ENCODE assay signal across 11 cellular contexts in the genomic region with DNA sequence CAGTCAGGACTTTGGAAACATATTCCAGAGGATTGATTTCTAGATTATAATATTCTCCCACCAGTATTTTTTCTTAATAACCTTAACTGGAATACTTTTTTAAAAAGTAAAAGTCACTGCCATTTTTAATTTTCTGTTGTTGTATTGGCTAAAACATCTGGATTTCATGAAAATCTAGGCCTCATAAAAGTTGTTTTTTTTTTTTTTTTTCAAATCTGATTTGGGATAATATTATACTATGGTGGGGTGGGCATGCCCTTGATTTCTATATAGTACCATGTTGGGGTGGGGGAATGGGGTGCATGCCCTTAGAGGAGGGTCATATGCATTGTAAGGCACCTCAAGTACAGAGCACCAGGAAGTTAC. TPM values are rescaled to one million over a fixed set of nuclear protein-coding genes. Genes with fewer than 3 reads are reported as not detected.
DNase-seq lines count a peak whose midpoint lies in the region; ATAC-seq, FAIRE-seq and TF ChIP-seq lines count a peak whose summit lies in the region.
"Had no signal": no experiment of that assay in that cellular context is flagged by ENCODE, and none has a peak within 500 bp of the region (broad histone marks: within the 10 kb centered on the region; RNA-seq: fewer than 3 reads in every experiment).

No MANE protein-coding gene starts in this region.

- peaks cover 35% of the 10 kb centered on the region for H3K4me1 ChIP-seq in GM23338 (ENCODE audit: insufficient read depth)
- peaks cover 71% of the 10 kb centered on the region for H3K4me1 ChIP-seq in astrocyte (ENCODE audit: insufficient read depth, low read length)
- H3K4me1 ChIP-seq in lower lobe of right lung, result peaks cover 86% of the 10 kb centered on the region
- peaks cover 5 to 85% (median 79%) of the 10 kb centered on the region in 5 donors for H3K4me1 ChIP-seq in subcutaneous abdominal adipose tissue (ENCODE audit: control insufficient read depth in 5 of 5, insufficient read depth in 5 of 5, low read length in 5 of 5)

- H3K79me2 ChIP-seq in GM23338 (replicated peaks; ENCODE audit: insufficient read depth), result peaks cover 75% of the 10 kb centered on the region
- peaks cover 88% of the 10 kb centered on the region for H3K79me2 ChIP-seq in astrocyte (ENCODE audit: insufficient read depth, low read length)

- peak overlapping the region; percentile 82 for H3K27ac Mint-ChIP-seq in GM23338
- peak overlapping the region; percentile 86 for H3K27ac Mint-ChIP-seq in astrocyte (ENCODE audit: unreplicated experiment)
- no peak overlapping the region for H3K27ac Mint-ChIP-seq in endothelial cell (ENCODE audit: unreplicated experiment)
- H3K27ac Mint-ChIP-seq: activated CD4-positive, alpha-beta T cell treated with anti-CD3 and anti-CD28 coated beads for 36 hours; naive thymus-derived CD8-positive, alpha-beta T cell had no signal

- H3K9me3 Mint-ChIP-seq in GM23338 (no peaks in the 10 kb centered on the region), astrocyte (ENCODE audit: unreplicated experiment) (no peaks in the 10 kb centered on the region), endothelial cell (ENCODE audit: unreplicated experiment) (no peaks in the 10 kb centered on the region)
- H3K9me3 Mint-ChIP-seq: naive thymus-derived CD8-positive, alpha-beta T cell had no signal

- H3K36me3 Mint-ChIP-seq in GM23338 (ENCODE audit: low read depth), result peaks cover 79% of the 10 kb centered on the region
- peaks cover 24% of the 10 kb centered on the region for H3K36me3 Mint-ChIP-seq in astrocyte (ENCODE audit: low read depth, unreplicated experiment)
- H3K36me3 Mint-ChIP-seq in endothelial cell (ENCODE audit: low read depth, unreplicated experiment), result peaks cover 7% of the 10 kb centered on the region

- H3K4me3 Mint-ChIP-seq in GM23338 (no peak overlapping the region; the same call in 2 of the 3 replicates), astrocyte (ENCODE audit: unreplicated experiment) (peak overlapping the region; percentile 84), endothelial cell (ENCODE audit: unreplicated experiment) (no peak overlapping the region)
- H3K4me3 Mint-ChIP-seq: activated CD4-positive, alpha-beta T cell treated with anti-CD3 and anti-CD28 coated beads for 36 hours; naive thymus-derived CD8-positive, alpha-beta T cell had no signal

- H3K27ac ChIP-seq in GM23338 (ENCODE audit: low read depth) (peak overlapping the region; percentile 53; the same call in 1 of the 2 replicates), astrocyte (ENCODE audit: low read depth, low read length) (peak overlapping the region; percentile 92), lower lobe of right lung (peak overlapping the region; percentile 92), subcutaneous abdominal adipose tissue (ENCODE audit: low read depth, low read length) (peak overlapping the region; percentile 87)

- peaks cover 22% of the 10 kb centered on the region; the same call in 1 of the 2 replicates for H3K36me3 ChIP-seq in GM23338 (ENCODE audit: insufficient read depth)
- peaks cover 74% of the 10 kb centered on the region for H3K36me3 ChIP-seq in astrocyte (ENCODE audit: insufficient read depth, low read length)
- no peaks in the 10 kb centered on the region for H3K36me3 ChIP-seq in lower lobe of right lung
- H3K36me3 ChIP-seq in subcutaneous abdominal adipose tissue (ENCODE audit: control insufficient read depth in 5 of 5, insufficient read depth in 5 of 5, low read length in 5 of 5), result peaks cover 0 to under 1% (median 0%) of the 10 kb centered on the region in 5 donors

- no peaks in the 10 kb centered on the region for H3K9me3 ChIP-seq in astrocyte (ENCODE audit: insufficient read depth, low read depth, low read length)
- no peaks in the 10 kb centered on the region for H3K9me3 ChIP-seq in lower lobe of right lung
- H3K9me3 ChIP-seq in subcutaneous abdominal adipose tissue (ENCODE audit: control insufficient read depth in 5 of 5, low read length in 5 of 5), result no peaks in the 10 kb centered on the region

- H3K27me3 ChIP-seq in GM23338 (ENCODE audit: insufficient read depth) (no peaks in the 10 kb centered on the region), astrocyte (ENCODE audit: insufficient read depth, low read length) (no peaks in the 10 kb centered on the region), lower lobe of right lung (ENCODE audit: low read depth) (no peaks in the 10 kb centered on the region), subcutaneous abdominal adipose tissue (ENCODE audit: control insufficient read depth in 5 of 5, insufficient read depth in 4 of 5, low read length in 5 of 5) (no peaks in the 10 kb centered on the region)

- H3K4me2 ChIP-seq in GM23338 (no peak overlapping the region), astrocyte (ENCODE audit: low read length) (peak overlapping the region; percentile 92)

- H3K9ac ChIP-seq in astrocyte (ENCODE audit: low read length), result peak overlapping the region; percentile 100
- peak overlapping the region in 1 of 5 donors; percentile 15 for H3K9ac ChIP-seq in subcutaneous abdominal adipose tissue (ENCODE audit: low read length in 5 of 5)

- H3K4me3 ChIP-seq in GM23338, result no peak overlapping the region
- H3K4me3 ChIP-seq in astrocyte (ENCODE audit: insufficient read depth, low read depth, low read length), result peak overlapping the region; percentile 6
- no peak overlapping the region for H3K4me3 ChIP-seq in lower lobe of right lung
- peak overlapping the region in 2 of 5 donors; percentile 2 to 92 for H3K4me3 ChIP-seq in subcutaneous abdominal adipose tissue (ENCODE audit: low read depth in 1 of 5, low read length in 5 of 5)

- H3K4me1 Mint-ChIP-seq in GM23338 (peaks cover 65% of the 10 kb centered on the region), astrocyte (ENCODE audit: low read depth, unreplicated experiment) (peaks cover 47% of the 10 kb centered on the region), endothelial cell (ENCODE audit: unreplicated experiment) (peaks cover 29% of the 10 kb centered on the region)

- H2AFZ ChIP-seq in GM23338, result no peak overlapping the region
- no peak overlapping the region for H2AFZ ChIP-seq in astrocyte (ENCODE audit: low read depth, low read length)

- DNase-seq in GM23338 (ENCODE audit: low spot score) (no peak), astrocyte (ENCODE audit: low read depth) (no peak), lower lobe of right lung (no peak), endothelial cell (ENCODE audit: low spot score) (no peak), mucosa of gallbladder (ENCODE audit: low spot score) (no peak), GM10266 (ENCODE audit: extremely low spot score) (no peak)
- DNase-seq: activated CD4-positive, alpha-beta T cell treated with anti-CD3 and anti-CD28 coated beads for 36 hours; activated T-cell treated with anti-CD3 and anti-CD28 coated beads, Interleukin-2, amount 50 U/mL, for 48 hours; naive thymus-derived CD8-positive, alpha-beta T cell had no signal

- H3K9me2 ChIP-seq in GM23338 (ENCODE audit: insufficient read depth), result no peaks in the 10 kb centered on the region

- TF ChIP-seq CTCF in GM23338 (conservative IDR thresholded peaks at IDR 0.05; ENCODE audit: low read depth in 2 of 2), result no peak
- TF ChIP-seq CTCF in astrocyte (IDR thresholded peaks at IDR 0.05; ENCODE audit: insufficient read depth, low read depth, low read length), result no peak
- TF ChIP-seq CTCF in lower lobe of right lung (IDR thresholded peaks at IDR 0.05), result no peak
- no peak for TF ChIP-seq CTCF in endothelial cell (IDR thresholded peaks at IDR 0.05; ENCODE audit: unreplicated experiment)
- TF ChIP-seq CTCF in GM10266 (IDR thresholded peaks at IDR 0.05; ENCODE audit: control insufficient read depth, insufficient read depth, low read depth, missing control alignments), result no peak

- H4K20me1 ChIP-seq in GM23338 (replicated peaks; ENCODE audit: insufficient read depth) (peaks cover 28% of the 10 kb centered on the region; the same call in 1 of the 2 replicates), astrocyte (ENCODE audit: insufficient read depth, low read length) (peaks cover 93% of the 10 kb centered on the region)

- intact Hi-C loops in lower lobe of right lung (cut with DNase I), result no loop called here

- H3F3A ChIP-seq in GM23338 (replicated peaks; ENCODE audit: low read depth), result peaks cover 6% of the 10 kb centered on the region; the same call in 1 of the 2 replicates

- peaks cover 32% of the 10 kb centered on the region for H3K27me3 Mint-ChIP-seq in GM23338 (ENCODE audit: insufficient read depth, low read depth, poor library complexity)
- no peaks in the 10 kb centered on the region for H3K27me3 Mint-ChIP-seq in astrocyte (ENCODE audit: low read depth, unreplicated experiment)
- H3K27me3 Mint-ChIP-seq in endothelial cell (ENCODE audit: unreplicated experiment), result peaks cover 10% of the 10 kb centered on the region

- no peak for ATAC-seq in GM23338
- ATAC-seq in lower lobe of right lung, result no peak
- no peak for ATAC-seq in HG03354 (IDR thresholded peaks at IDR 0.05; ENCODE audit: poor library complexity, severe bottlenecking, unreplicated experiment)
- ATAC-seq: activated CD4-positive, alpha-beta T cell treated with anti-CD3 and anti-CD28 coated beads for 36 hours; naive thymus-derived CD8-positive, alpha-beta T cell had no signal

- FAIRE-seq in astrocyte (lab: Jason Lieb, UNC), result no peak

TF ChIP-seq in GM23338, 12 proteins besides CTCF, POLR2A, EP300 and RAD21 (continues in another document):
- TF ChIP-seq, protein P1, sequence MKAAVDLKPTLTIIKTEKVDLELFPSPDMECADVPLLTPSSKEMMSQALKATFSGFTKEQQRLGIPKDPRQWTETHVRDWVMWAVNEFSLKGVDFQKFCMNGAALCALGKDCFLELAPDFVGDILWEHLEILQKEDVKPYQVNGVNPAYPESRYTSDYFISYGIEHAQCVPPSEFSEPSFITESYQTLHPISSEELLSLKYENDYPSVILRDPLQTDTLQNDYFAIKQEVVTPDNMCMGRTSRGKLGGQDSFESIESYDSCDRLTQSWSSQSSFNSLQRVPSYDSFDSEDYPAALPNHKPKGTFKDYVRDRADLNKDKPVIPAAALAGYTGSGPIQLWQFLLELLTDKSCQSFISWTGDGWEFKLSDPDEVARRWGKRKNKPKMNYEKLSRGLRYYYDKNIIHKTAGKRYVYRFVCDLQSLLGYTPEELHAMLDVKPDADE (IDR thresholded peaks at IDR 0.05), result no peak
- TF ChIP-seq EZH2 (IDR thresholded peaks at IDR 0.05; ENCODE audit: low read depth, unreplicated experiment) (no peak), ZNF331 (CRISPR knock-in tag; IDR thresholded peaks at IDR 0.05; ENCODE audit: low read depth) (no peak)

RNA-seq across cellular contexts. Expression of gene TPM1, which starts 9.1 kb away (rescaled TPM):
- 412 and 449 TPM in 2 replicates for total RNA-seq in GM23338 (2014; rRNA removed; shearing (Covaris generic))
- polyA plus RNA-seq in GM23338 (2016; fragmentation: Nextera tagmentation; extraction: Ambion mirVana), result 913 and 929 TPM in 2 replicates
- total RNA-seq in astrocyte (2,922 and 3,062 TPM in 2 replicates), lower lobe of right lung (137 TPM), endothelial cell (ENCODE audit: unreplicated experiment) (106 TPM), mucosa of gallbladder (1,361 TPM)
